13 cellular contexts compared by ENCODE assay signal in genomic region chr2:128381001-128381938, GRCh38.
DNase-seq lines count a peak whose midpoint lies in the region; ATAC-seq and TF ChIP-seq lines count a peak whose summit lies in the region.
"Had no signal": no experiment of that assay in that cellular context is flagged by ENCODE, and none has a peak within 500 bp of the region (broad histone marks: within the 10 kb centered on the region; RNA-seq: fewer than 3 reads in every experiment).

No MANE protein-coding gene starts in this region.

- CTCF ChIA-PET in activated naive CD4-positive, alpha-beta T cell treated with anti-CD3 and anti-CD28 coated beads for 36 hours (lab: Charles Lee), result interaction anchor here (1.0 kb wide), 1 partner anchor 23 kb away, joined by 4 read pairs; no protein-coding TSS in a partner anchor

- peaks cover 48% of the 10 kb centered on the region for H3K4me1 Mint-ChIP-seq in neural progenitor cell
- no peaks in the 10 kb centered on the region for H3K4me1 Mint-ChIP-seq in activated naive CD4-positive, alpha-beta T cell treated with anti-CD3 and anti-CD28 coated beads for 36 hours (ENCODE audit: low read depth)

- no peak overlapping the region for H3K27ac ChIP-seq in GM23248
- H3K27ac ChIP-seq in neural progenitor cell, result no peak overlapping the region
- H3K27ac ChIP-seq in brain microvascular endothelial cell, result no peak overlapping the region

- no peaks in the 10 kb centered on the region for H3K27me3 ChIP-seq in GM23248 (replicated peaks; ENCODE audit: insufficient read depth)
- no peaks in the 10 kb centered on the region for H3K27me3 ChIP-seq in neural progenitor cell
- no peaks in the 10 kb centered on the region for H3K27me3 ChIP-seq in brain microvascular endothelial cell (replicated peaks)
- H3K27me3 ChIP-seq: esophagus squamous epithelium had no signal

- peaks cover 8% of the 10 kb centered on the region for H3K9me3 Mint-ChIP-seq in neural progenitor cell
- H3K9me3 Mint-ChIP-seq in activated naive CD4-positive, alpha-beta T cell treated with anti-CD3 and anti-CD28 coated beads for 36 hours, result no peaks in the 10 kb centered on the region
- H3K9me3 Mint-ChIP-seq: CD8-positive, alpha-beta memory T cell; T-helper 2 cell treated with Interferon-gamma antibody and Interleukin-4, amounts not matched to agents 5 μg/mL and 100 μg/mL, for 36 hours had no signal

- H3K9me3 ChIP-seq in GM23248 (ENCODE audit: low read depth) (no peaks in the 10 kb centered on the region), neural progenitor cell (ENCODE audit: low read depth) (no peaks in the 10 kb centered on the region)
- H3K9me3 ChIP-seq: esophagus squamous epithelium had no signal

- H3K79me2 ChIP-seq in GM23248 (ENCODE audit: insufficient read depth) (no peaks in the 10 kb centered on the region), neural progenitor cell (ENCODE audit: low read depth) (no peaks in the 10 kb centered on the region)

- peaks cover 5% of the 10 kb centered on the region for H3K27me3 Mint-ChIP-seq in neural progenitor cell (ENCODE audit: insufficient read depth, low read depth)
- no peaks in the 10 kb centered on the region for H3K27me3 Mint-ChIP-seq in activated naive CD4-positive, alpha-beta T cell treated with anti-CD3 and anti-CD28 coated beads for 36 hours (ENCODE audit: low read depth)

- H3K36me3 ChIP-seq in GM23248 (ENCODE audit: low read depth) (no peaks in the 10 kb centered on the region), neural progenitor cell (no peaks in the 10 kb centered on the region), brain microvascular endothelial cell (replicated peaks) (no peaks in the 10 kb centered on the region)
- H3K36me3 ChIP-seq: esophagus squamous epithelium had no signal

- in situ Hi-C loops in GM23248 (cut with MboI) (no loop called here), brain microvascular endothelial cell (cut with HindIII; ENCODE audit: low pct_ligation_motif_present, low sequenced_read_pairs) (no loop called here)

- no peaks in the 10 kb centered on the region for H3K9me2 ChIP-seq in GM23248 (ENCODE audit: insufficient read depth)

- H2AFZ ChIP-seq in GM23248 (no peak overlapping the region), neural progenitor cell (replicated peaks) (no peak overlapping the region)

- ATAC-seq in GM21526 (IDR thresholded peaks at IDR 0.05; ENCODE audit: low FRiP score, unreplicated experiment), result no peak
- ATAC-seq in GM18909 (IDR thresholded peaks at IDR 0.05; ENCODE audit: poor library complexity, unreplicated experiment), result no peak

- H3K4me3 ChIP-seq in GM23248, result no peak overlapping the region
- no peak overlapping the region for H3K4me3 ChIP-seq in cardiac fibroblast (replicated peaks in 1 of 2; ENCODE audit: low read depth in 2 of 2, low read length in 2 of 2)
- H3K4me3 ChIP-seq in neural progenitor cell, result no peak overlapping the region
- H3K4me3 ChIP-seq in brain microvascular endothelial cell (ENCODE audit: low read depth, low read length), result no peak overlapping the region
- H3K4me3 ChIP-seq: esophagus squamous epithelium had no signal

- peak; percentile 12 for DNase-seq in GM23248
- peak; percentile 64 for DNase-seq in NCI-H1694 (lab: John Stamatoyannopoulos, UW)
- DNase-seq in cardiac fibroblast (ENCODE audit: low read depth in 2 of 2), result peak; percentile 30 to 32
- peak; percentile 72 for DNase-seq in neural progenitor cell (ENCODE audit: low spot score)
- no peak for DNase-seq in activated naive CD4-positive, alpha-beta T cell treated with anti-CD3 and anti-CD28 coated beads for 36 hours
- DNase-seq in brain microvascular endothelial cell, result no peak
- DNase-seq: esophagus squamous epithelium; occipital lobe; stimulated activated CD4-positive, alpha-beta T cell treated with anti-CD3 and anti-CD28 coated beads, Interleukin-2, amount 100 ng/mL, for 24 hours had no signal

- H3K4me1 ChIP-seq in GM23248 (ENCODE audit: insufficient read depth) (peaks cover 15% of the 10 kb centered on the region), neural progenitor cell (peaks cover 42% of the 10 kb centered on the region)

- H3K27ac Mint-ChIP-seq in neural progenitor cell, result no peak overlapping the region
- no peak overlapping the region for H3K27ac Mint-ChIP-seq in activated naive CD4-positive, alpha-beta T cell treated with anti-CD3 and anti-CD28 coated beads for 36 hours
- H3K27ac Mint-ChIP-seq: T-helper 2 cell treated with Interferon-gamma antibody and Interleukin-4, amounts not matched to agents 5 μg/mL and 100 μg/mL, for 36 hours had no signal

- 89% methylated on average over 18 of the region's 18 CpGs for WGBS in GM23248 (ENCODE audit: low coverage in 1 of 2, low lambda C conversion rate in 2 of 2, missing lambda C conversion rate in 2 of 2), 2 experiments

- TF ChIP-seq CTCF in cardiac fibroblast (IDR thresholded peaks at IDR 0.05; ENCODE audit: low read depth, low read length) (no peak), neural progenitor cell (IDR thresholded peaks at IDR 0.05) (no peak), brain microvascular endothelial cell (IDR thresholded peaks at IDR 0.05; ENCODE audit: low read depth, low read length, missing control alignments) (no peak)

- H4K20me1 ChIP-seq in GM23248 (ENCODE audit: insufficient read depth) (no peaks in the 10 kb centered on the region), neural progenitor cell (ENCODE audit: low read depth) (no peaks in the 10 kb centered on the region)

- intact Hi-C loops in activated naive CD4-positive, alpha-beta T cell treated with anti-CD3 and anti-CD28 coated beads for 36 hours (cut with micrococcal nuclease), result no loop called here

- H3K4me3 Mint-ChIP-seq in neural progenitor cell, result peak overlapping the region; percentile 43
- no peak overlapping the region for H3K4me3 Mint-ChIP-seq in activated naive CD4-positive, alpha-beta T cell treated with anti-CD3 and anti-CD28 coated beads for 36 hours
- H3K4me3 Mint-ChIP-seq: T-helper 2 cell treated with Interferon-gamma antibody and Interleukin-4, amounts not matched to agents 5 μg/mL and 100 μg/mL, for 36 hours had no signal

- H3K36me3 Mint-ChIP-seq in neural progenitor cell, result no peaks in the 10 kb centered on the region
- H3K36me3 Mint-ChIP-seq in activated naive CD4-positive, alpha-beta T cell treated with anti-CD3 and anti-CD28 coated beads for 36 hours (ENCODE audit: low read depth), result no peaks in the 10 kb centered on the region
- H3K36me3 Mint-ChIP-seq: CD8-positive, alpha-beta memory T cell had no signal

- H3K9ac ChIP-seq in GM23248, result no peak overlapping the region
- no peak overlapping the region for H3K9ac ChIP-seq in neural progenitor cell

- H3K4me2 ChIP-seq in GM23248 (ENCODE audit: unreplicated experiment) (no peak overlapping the region), neural progenitor cell (peak overlapping the region; percentile 47)

- H3F3A ChIP-seq in GM23248 (ENCODE audit: insufficient read depth) (no peaks in the 10 kb centered on the region), neural progenitor cell (ENCODE audit: low read depth) (peaks cover 13% of the 10 kb centered on the region)

Comparison
In these comparisons a context has a peak if more than half of its experiments do, and no peak if none do; other contexts are left out.
1. DNase-seq: peak in GM23248 (single experiment), NCI-H1694 (single experiment), cardiac fibroblast (2 of 2) and neural progenitor cell (single experiment); none in activated naive CD4-positive, alpha-beta T cell treated with anti-CD3 and anti-CD28 coated beads for 36 hours (single experiment) and brain microvascular endothelial cell (single experiment).